8 cellular contexts compared by ENCODE assay signal in the genomic region with DNA sequence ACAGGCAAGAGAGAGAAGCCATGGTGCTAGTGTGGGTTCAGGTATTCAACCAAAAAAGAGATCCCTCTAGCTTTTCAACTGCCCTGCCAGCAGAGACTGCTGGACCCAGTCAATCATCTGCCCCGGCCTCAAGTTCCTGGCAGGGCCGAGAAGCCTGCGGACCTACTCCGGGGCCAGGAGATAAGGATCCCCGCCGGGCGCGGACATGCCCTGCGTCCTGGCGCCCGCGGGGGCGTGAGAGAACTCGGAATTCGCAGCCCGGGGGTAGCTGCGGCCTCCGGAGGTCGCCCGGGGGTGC. TPM values are rescaled to one million over a fixed set of nuclear protein-coding genes. Genes with fewer than 3 reads are reported as not detected.
DNase-seq lines count a peak whose midpoint lies in the region; ATAC-seq, FAIRE-seq and TF ChIP-seq lines count a peak whose summit lies in the region.

No MANE protein-coding gene starts in this region.

- H3K27me3 ChIP-seq in BLaER1 treated with 17β-estradiol and CSF1 and Interleukin-3, amounts not matched to agents 10 nM and 100 nM: peaks cover 7 to 18% (median 10%) of the 10 kb centered on the region in 11 experiments; a peak in 19 of 22 replicates
- no peaks in the 10 kb centered on the region for H3K27me3 ChIP-seq in endothelial cell of umbilical vein (ENCODE audit: control insufficient read depth in 2 of 2, insufficient read depth in 2 of 2, low read length in 2 of 2)

- intact Hi-C loops in endothelial cell of umbilical vein (cut with micrococcal nuclease): loop anchor here (1.0 to 5.0 kb wide), 6 partner anchors 67 to 255 kb away; no protein-coding TSS in a partner anchor
- intact Hi-C loops in mucosa of descending colon (cut with DNase I, micrococcal nuclease): no loop called here

- POLR2A ChIA-PET in endothelial cell of umbilical vein (lab: Charles Lee): no interaction called here

- BruUV-seq in endothelial cell of umbilical vein (replicated peaks; lab: Mats Ljungman, UMichigan): no TSS peak

- peaks cover 7 to 34% (median 27%) of the 10 kb centered on the region in 10 experiments; a peak in 18 of 20 replicates for H3K4me1 ChIP-seq in BLaER1 treated with 17β-estradiol and CSF1 and Interleukin-3, amounts not matched to agents 10 nM and 100 nM
- H3K4me1 ChIP-seq in endothelial cell of umbilical vein (ENCODE audit: control insufficient read depth, extremely low read depth, insufficient read depth, low read length): peaks cover 24% of the 10 kb centered on the region
- peaks cover 11% of the 10 kb centered on the region for H3K4me1 ChIP-seq in mucosa of descending colon (ENCODE audit: low read depth)

- H4K20me1 ChIP-seq in BLaER1 treated with 17β-estradiol and CSF1 and Interleukin-3, amounts not matched to agents 10 nM and 100 nM: no peaks in the 10 kb centered on the region; a peak in 1 of 22 replicates
- no peaks in the 10 kb centered on the region for H4K20me1 ChIP-seq in endothelial cell of umbilical vein (replicated peaks; ENCODE audit: control insufficient read depth, extremely low read depth, insufficient read depth, low read length)

- H3K79me2 ChIP-seq in endothelial cell of umbilical vein (ENCODE audit: control insufficient read depth, insufficient read depth, low read length): peaks cover 21% of the 10 kb centered on the region

- FAIRE-seq in endothelial cell of umbilical vein (lab: Jason Lieb, UNC): no peak

- ATAC-seq in mucosa of descending colon (peak; percentile 21), HG03442 (IDR thresholded peaks at IDR 0.05; ENCODE audit: unreplicated experiment) (no peak), GM21529 (IDR thresholded peaks at IDR 0.05; ENCODE audit: unreplicated experiment) (no peak)

- H3K36me3 ChIP-seq in BLaER1 treated with 17β-estradiol and CSF1 and Interleukin-3, amounts not matched to agents 10 nM and 100 nM: no peaks in the 10 kb centered on the region
- no peaks in the 10 kb centered on the region for H3K36me3 ChIP-seq in endothelial cell of umbilical vein (ENCODE audit: control insufficient read depth in 2 of 2, extremely low read depth in 1 of 2, insufficient read depth in 2 of 2, low read length in 2 of 2)
- H3K36me3 ChIP-seq in mucosa of descending colon (ENCODE audit: low read depth): no peaks in the 10 kb centered on the region

- H3K27ac ChIP-seq in BLaER1 treated with 17β-estradiol and CSF1 and Interleukin-3, amounts not matched to agents 10 nM and 100 nM: peak overlapping the region in 3 of 11 experiments; percentile 14 to 73 (median 66); a peak in 1 of 22 replicates
- peak overlapping the region; percentile 75 for H3K27ac ChIP-seq in endothelial cell of umbilical vein (ENCODE audit: insufficient read depth, low read depth, low read length)

- TF ChIP-seq CTCF in endothelial cell of umbilical vein (IDR thresholded peaks at IDR 0.05; ENCODE audit: extremely low read depth in 1 of 2, insufficient read depth in 1 of 2, low read depth in 1 of 2, low read length in 2 of 2) (peak in 1 of 2 donors; percentile 13), mucosa of descending colon (IDR thresholded peaks at IDR 0.05) (no peak)

- H2AFZ ChIP-seq in endothelial cell of umbilical vein (ENCODE audit: low read depth, low read length): peak overlapping the region; percentile 89

- peak overlapping the region; percentile 86 to 99 (median 97) for H3K4me2 ChIP-seq in BLaER1 treated with 17β-estradiol and CSF1 and Interleukin-3, amounts not matched to agents 10 nM and 100 nM
- peak overlapping the region; percentile 69 for H3K4me2 ChIP-seq in endothelial cell of umbilical vein (ENCODE audit: insufficient read depth, low read length)

- H3K9me1 ChIP-seq in endothelial cell of umbilical vein (replicated peaks; ENCODE audit: control insufficient read depth, extremely low read depth, insufficient read depth, low read length): no peaks in the 10 kb centered on the region

- peak overlapping the region; percentile 74 to 87 (median 81); a peak in 21 of 22 replicates for H3K9ac ChIP-seq in BLaER1 treated with 17β-estradiol and CSF1 and Interleukin-3, amounts not matched to agents 10 nM and 100 nM
- H3K9ac ChIP-seq in endothelial cell of umbilical vein (replicated peaks; ENCODE audit: extremely low read depth, insufficient read depth, low read length): peak overlapping the region; percentile 90

- H3K9me3 ChIP-seq in BLaER1 treated with 17β-estradiol and CSF1 and Interleukin-3, amounts not matched to agents 10 nM and 100 nM (replicated peaks in 1 of 11): no peaks in the 10 kb centered on the region
- H3K9me3 ChIP-seq in endothelial cell of umbilical vein (replicated peaks; ENCODE audit: control insufficient read depth, insufficient read depth, low read length) (no peaks in the 10 kb centered on the region), mucosa of descending colon (no peaks in the 10 kb centered on the region)

- peak; percentile 10 for DNase-seq in OCI-M1 (lab: John Stamatoyannopoulos, UW)
- DNase-seq in endothelial cell of umbilical vein (ENCODE audit: low read depth, low spot score): peak; percentile 62
- DNase-seq in mucosa of descending colon: peak; percentile 52 to 71 (median 55)
- no peak for DNase-seq in activated CD4-positive, CD25-positive, alpha-beta regulatory T cell treated with anti-CD3 and anti-CD28 coated beads, Interleukin-2, amount 50 U/mL, for 72 hours
- no peak for DNase-seq in activated CD8-positive, alpha-beta memory T cell treated with anti-CD3 and anti-CD28 coated beads, Interleukin-2, amount 50 U/mL, for 48 hours

- dilution Hi-C loops in endothelial cell of umbilical vein (cut with MboI; ENCODE audit: extremely low pct_ligation_motif_present, low sequenced_read_pairs): no loop called here

- TF ChIP-seq POLR2A in endothelial cell of umbilical vein (IDR thresholded peaks at IDR 0.05; ENCODE audit: low read depth, low read length): no peak

- peak overlapping the region; percentile 69 to 90 (median 81) for H3K4me3 ChIP-seq in BLaER1 treated with 17β-estradiol and CSF1 and Interleukin-3, amounts not matched to agents 10 nM and 100 nM
- H3K4me3 ChIP-seq in endothelial cell of umbilical vein (replicated peaks in 1 of 3; ENCODE audit: insufficient read depth in 1 of 3, low read depth in 1 of 3, low read length in 3 of 3): peak overlapping the region; percentile 24 to 76 (median 45)
- peak overlapping the region; percentile 44 for H3K4me3 ChIP-seq in mucosa of descending colon

- CTCF ChIA-PET in endothelial cell of umbilical vein (lab: Charles Lee): interaction anchor here (1.1 kb wide), 1 partner anchor 61 kb away, joined by 3 read pairs; no protein-coding TSS in a partner anchor

TF ChIP-seq in endothelial cell of umbilical vein, 7 proteins besides CTCF, POLR2A, EP300 and RAD21:
- TF ChIP-seq GATA2 (IDR thresholded peaks at IDR 0.05; ENCODE audit: insufficient read depth, insufficient read length, low read depth, low read length) (peak; percentile 46), POLR2AphosphoS5 (IDR thresholded peaks at IDR 0.05; ENCODE audit: insufficient read depth, low read depth, low read length) (no peak), JUN (IDR thresholded peaks at IDR 0.05; ENCODE audit: borderline replicate concordance, insufficient read depth, insufficient read length, low read depth) (no peak), MYC (IDR thresholded peaks at IDR 0.05; ENCODE audit: low read depth, low read length) (no peak), EZH2 (IDR thresholded peaks at IDR 0.05; ENCODE audit: borderline replicate concordance, low read depth, low read length, severe bottlenecking) (no peak), FOS (IDR thresholded peaks at IDR 0.05; ENCODE audit: borderline replicate concordance, insufficient read depth, low read length) (no peak)
- TF ChIP-seq, protein P1, sequence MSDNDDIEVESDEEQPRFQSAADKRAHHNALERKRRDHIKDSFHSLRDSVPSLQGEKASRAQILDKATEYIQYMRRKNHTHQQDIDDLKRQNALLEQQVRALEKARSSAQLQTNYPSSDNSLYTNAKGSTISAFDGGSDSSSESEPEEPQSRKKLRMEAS (IDR thresholded peaks at IDR 0.05; ENCODE audit: insufficient read depth, insufficient read length): no peak

RNA-seq across cellular contexts. Expression of a gene that starts 0.8 kb away (rescaled TPM):
- total RNA-seq in endothelial cell of umbilical vein (47.7 and 47.9 TPM in 2 replicates), mucosa of descending colon (10 to 100 TPM; 41.9 to 59.6 (median 45.6) TPM)
- 8.2 and 10.1 TPM in 2 replicates for polyA plus RNA-seq in endothelial cell of umbilical vein
- 9.6 and 9.8 TPM in 2 replicates for polyA plus RNA-seq in endothelial cell of umbilical vein (2011; cell fraction: cytosol; rRNA removed)
- 55.5 and 63.7 TPM in 2 replicates for polyA plus RNA-seq in endothelial cell of umbilical vein (2011; cell fraction: nucleus; rRNA removed)
- polyA plus RNA-seq in endothelial cell of umbilical vein (2012): 9.9 and 12.6 TPM in 2 replicates
- 49.7 and 51.7 TPM in 2 replicates for polyA minus RNA-seq in endothelial cell of umbilical vein
- 2.2 TPM for polyA minus RNA-seq in endothelial cell of umbilical vein (2011; cell fraction: cytosol; rRNA and poly(A)+ RNA removed)
- polyA minus RNA-seq in endothelial cell of umbilical vein (2011; cell fraction: nucleus; rRNA and poly(A)+ RNA removed): 105 and 110 TPM in 2 replicates

Comparison
In these comparisons a context has a peak if more than half of its experiments do, and no peak if none do; other contexts are left out.
1. DNase-seq: peak in OCI-M1 (single experiment), endothelial cell of umbilical vein (single experiment) and mucosa of descending colon (3 of 3); none in activated CD4-positive, CD25-positive, alpha-beta regulatory T cell treated with anti-CD3 and anti-CD28 coated beads, Interleukin-2, amount 50 U/mL, for 72 hours (single experiment) and activated CD8-positive, alpha-beta memory T cell treated with anti-CD3 and anti-CD28 coated beads, Interleukin-2, amount 50 U/mL, for 48 hours (single experiment).
2. Peak in every context shown above with its lines, with median percentiles within 50 percentile points of each other: H3K4me3 ChIP-seq.